In genomic region chr7:130896898-130897514, GRCh38 we compare ENCODE assay signal across 8 cellular contexts.
DNase-seq lines count a peak whose midpoint lies in the region; ATAC-seq and TF ChIP-seq lines count a peak whose summit lies in the region.

No MANE protein-coding gene starts in this region.

- no peak overlapping the region for H2AFZ ChIP-seq in KMS-11 (ENCODE audit: low read depth)

- H3K4me2 ChIP-seq in KMS-11, result no peak overlapping the region

- peak; percentile 93 for TF ChIP-seq CTCF in GM13976 (IDR thresholded peaks at IDR 0.05; ENCODE audit: borderline replicate concordance, control extremely low read depth, extremely low read depth, insufficient read depth, missing control alignments)
- peak; percentile 74 for TF ChIP-seq CTCF in KMS-11 (conservative IDR thresholded peaks at IDR 0.05; ENCODE audit: low read depth, low read length)

- H3K27ac Mint-ChIP-seq in T-helper 1 cell treated with Interleukin-12 subunit alpha and Interleukin-12 subunit beta and Interleukin-4 antibody, amounts not matched to agents 30 μg/mL and 1 μg/mL, for 36 hours, result peak overlapping the region; percentile 82

- in situ Hi-C loops in GM13976 (cut with MboI; ENCODE audit: low sequenced_read_pairs, unreplicated experiment), result no loop called here

- H4K20me1 ChIP-seq in KMS-11 (ENCODE audit: insufficient read depth), result 0 out of 2 replicates have a peak, but pooled peaks cover 5% of the 10 kb centered on the region

- H3K36me3 Mint-ChIP-seq in T-helper 1 cell treated with Interleukin-12 subunit alpha and Interleukin-12 subunit beta and Interleukin-4 antibody, amounts not matched to agents 30 μg/mL and 1 μg/mL, for 36 hours (ENCODE audit: low read depth), result peaks cover 53% of the 10 kb centered on the region

- H3K36me3 ChIP-seq in KMS-11 (ENCODE audit: insufficient read depth), result no peaks in the 10 kb centered on the region

- intact Hi-C loops in left ventricle myocardium superior (cut with micrococcal nuclease), result loop anchor here (10.0 kb wide), 1 partner anchor 138 kb away; no protein-coding TSS in a partner anchor

- no peak overlapping the region for H3K9ac ChIP-seq in KMS-11

- H3K27ac ChIP-seq in KMS-11, result no peak overlapping the region

- no peak overlapping the region for H3K4me3 ChIP-seq in KMS-11 (IDR thresholded peaks at IDR 0.05; ENCODE audit: insufficient read depth, low read depth, low read length)

- no peak overlapping the region for H3K4me3 Mint-ChIP-seq in T-helper 1 cell treated with Interleukin-12 subunit alpha and Interleukin-12 subunit beta and Interleukin-4 antibody, amounts not matched to agents 30 μg/mL and 1 μg/mL, for 36 hours

- peaks cover 9% of the 10 kb centered on the region; the same call in 1 of the 2 replicates for H3K79me2 ChIP-seq in KMS-11 (ENCODE audit: insufficient read depth, low read depth)

- DNase-seq in GM13976 (ENCODE audit: low spot score) (peak; percentile 80), amniotic stem cell (lab: John Stamatoyannopoulos, UW) (peak; percentile 32), left ventricle myocardium superior (peak; percentile 83), renal cortical epithelial cell (ENCODE audit: low read depth) (peak; percentile 71), NCI-H128 (lab: John Stamatoyannopoulos, UW; ENCODE audit: unreplicated experiment) (no peak)

- H3K27me3 ChIP-seq in KMS-11 (ENCODE audit: insufficient read depth, low read depth), result no peaks in the 10 kb centered on the region

- peak; percentile 53 for ATAC-seq in left ventricle myocardium superior
- no peak for ATAC-seq in GM21423 (IDR thresholded peaks at IDR 0.05; ENCODE audit: unreplicated experiment)

- peaks cover 68% of the 10 kb centered on the region for H3K4me1 Mint-ChIP-seq in T-helper 1 cell treated with Interleukin-12 subunit alpha and Interleukin-12 subunit beta and Interleukin-4 antibody, amounts not matched to agents 30 μg/mL and 1 μg/mL, for 36 hours (ENCODE audit: low read depth)

- H3K9me3 Mint-ChIP-seq in T-helper 1 cell treated with Interleukin-12 subunit alpha and Interleukin-12 subunit beta and Interleukin-4 antibody, amounts not matched to agents 30 μg/mL and 1 μg/mL, for 36 hours, result no peaks in the 10 kb centered on the region

- H3K27me3 Mint-ChIP-seq in T-helper 1 cell treated with Interleukin-12 subunit alpha and Interleukin-12 subunit beta and Interleukin-4 antibody, amounts not matched to agents 30 μg/mL and 1 μg/mL, for 36 hours (ENCODE audit: low read depth), result no peaks in the 10 kb centered on the region

- no peaks in the 10 kb centered on the region for H3K4me1 ChIP-seq in KMS-11 (ENCODE audit: low read depth, poor library complexity, severe bottlenecking)
